Comparison of ENCODE assay signal across 1 cellular context in the genomic region with DNA sequence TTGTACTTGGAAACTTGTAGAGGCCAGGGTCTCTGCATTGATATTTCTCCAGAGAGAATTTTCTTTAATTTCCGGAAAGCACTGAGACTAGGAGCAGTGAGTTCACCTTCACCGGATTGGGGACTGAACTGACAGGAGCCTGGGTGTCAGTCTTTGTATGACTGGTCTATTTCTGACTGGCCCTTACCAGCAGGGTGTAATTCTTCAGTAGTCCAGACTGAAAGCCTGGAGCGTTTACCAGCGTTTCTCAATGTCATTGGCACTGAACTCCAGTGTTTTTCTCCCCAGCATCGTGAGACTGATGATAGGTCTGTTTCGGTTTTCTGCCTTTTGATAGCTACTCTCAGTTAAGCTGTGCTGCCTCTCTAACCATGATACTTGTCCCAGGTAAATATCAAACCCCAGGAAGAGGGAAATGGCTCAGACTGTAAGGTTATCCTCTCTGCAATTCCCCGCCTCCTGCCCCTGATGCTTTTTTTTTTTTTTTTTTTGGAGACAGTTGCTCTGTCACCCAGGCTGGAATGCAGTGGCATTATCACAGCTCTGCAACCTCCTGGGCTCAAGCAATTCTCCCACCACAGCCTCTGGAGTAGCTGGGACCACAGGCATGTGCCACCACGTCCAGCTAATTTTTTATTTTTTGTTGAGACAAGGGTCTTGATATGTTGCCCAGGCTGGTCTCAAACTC.
TF ChIP-seq lines count a peak whose summit lies in the region.

No MANE protein-coding gene starts in this region.

TF ChIP-seq in WTC11, 78 proteins besides CTCF, POLR2A, EP300 and RAD21 (continued from another document):
- TF ChIP-seq, protein P1, sequence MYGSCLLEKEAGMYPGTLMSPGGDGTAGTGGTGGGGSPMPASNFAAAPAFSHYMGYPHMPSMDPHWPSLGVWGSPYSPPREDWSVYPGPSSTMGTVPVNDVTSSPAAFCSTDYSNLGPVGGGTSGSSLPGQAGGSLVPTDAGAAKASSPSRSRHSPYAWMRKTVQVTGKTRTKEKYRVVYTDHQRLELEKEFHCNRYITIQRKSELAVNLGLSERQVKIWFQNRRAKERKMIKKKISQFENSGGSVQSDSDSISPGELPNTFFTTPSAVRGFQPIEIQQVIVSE (CRISPR knock-in tag; IDR thresholded peaks at IDR 0.05; ENCODE audit: borderline replicate concordance): no peak
- TF ChIP-seq PRRX2 (CRISPR knock-in tag; IDR thresholded peaks at IDR 0.05) (no peak), JUN (CRISPR knock-in tag; IDR thresholded peaks at IDR 0.05) (no peak), RORB (CRISPR knock-in tag; IDR thresholded peaks at IDR 0.05) (no peak), FOXJ3 (CRISPR knock-in tag; IDR thresholded peaks at IDR 0.05; ENCODE audit: borderline replicate concordance) (no peak), CREM (CRISPR knock-in tag; IDR thresholded peaks at IDR 0.05) (no peak)
- TF ChIP-seq, protein P2, sequence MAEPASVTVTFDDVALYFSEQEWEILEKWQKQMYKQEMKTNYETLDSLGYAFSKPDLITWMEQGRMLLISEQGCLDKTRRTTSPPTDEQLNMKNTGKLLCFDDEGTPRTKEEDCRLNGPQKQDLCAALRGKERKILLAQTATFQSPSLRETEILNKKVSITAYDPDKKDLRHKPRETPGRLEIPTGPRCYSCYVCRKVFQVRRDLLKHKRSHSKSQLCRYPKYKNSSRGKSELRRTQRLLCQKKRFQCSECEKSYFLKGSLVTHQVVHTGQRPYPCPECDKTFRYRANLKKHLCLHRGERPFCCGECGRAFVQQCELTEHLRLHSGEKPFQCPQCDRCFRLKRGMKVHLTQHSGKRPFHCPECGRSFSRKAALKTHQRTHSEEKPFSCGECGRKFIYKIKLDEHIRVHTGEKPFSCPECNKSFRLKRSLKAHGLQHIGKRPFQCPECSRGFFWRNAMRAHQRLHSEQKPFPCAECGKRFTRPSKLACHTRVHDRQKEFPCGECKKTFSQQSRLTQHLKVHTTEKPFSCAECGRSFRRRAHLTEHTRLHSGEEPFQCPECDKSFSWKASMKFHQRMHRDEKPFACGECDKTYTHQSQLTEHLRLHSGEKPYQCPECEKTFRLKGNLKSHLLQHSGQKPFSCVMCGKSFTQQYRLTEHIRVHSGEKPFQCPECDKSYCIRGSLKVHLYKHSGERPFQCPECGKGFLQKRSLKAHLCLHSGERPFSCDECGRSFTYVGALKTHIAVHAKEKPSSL (CRISPR knock-in tag; conservative IDR thresholded peaks at IDR 0.05): no peak
